9 cellular contexts compared by ENCODE assay signal in genomic region chr10:810351-810846, GRCh38.
DNase-seq lines count a peak whose midpoint lies in the region; ATAC-seq and TF ChIP-seq lines count a peak whose summit lies in the region.
"Had no signal": no experiment of that assay in that cellular context is flagged by ENCODE, and none has a peak within 500 bp of the region (broad histone marks: within the 10 kb centered on the region; RNA-seq: fewer than 3 reads in every experiment).

No MANE protein-coding gene starts in this region.

- no peak for TF ChIP-seq POLR2A in GM18505 (IDR thresholded peaks at IDR 0.05; ENCODE audit: borderline replicate concordance, extremely low read depth, insufficient read depth, insufficient read length)

- intact Hi-C loops in OCI-LY7 (cut with micrococcal nuclease; ENCODE audit: unreplicated experiment), result loop anchor here (1.0 kb wide), 1 partner anchor 299 kb away; no protein-coding TSS in a partner anchor

- DNase-seq in NCI-H2171 treated with DMSO at 0.1 percent for 48 hours (lab: John Stamatoyannopoulos, UW) (peak; percentile 26), NCI-H2171 (lab: John Stamatoyannopoulos, UW) (no peak), OCI-LY7 (ENCODE audit: low spot score) (peak; percentile 50), fibroblast of the aortic adventitia (ENCODE audit: low read depth) (peak; percentile 20), putamen (ENCODE audit: low spot score) (peak; percentile 15)

- no peaks in the 10 kb centered on the region for H4K20me1 ChIP-seq in OCI-LY7 (ENCODE audit: insufficient read depth, low read length)

- H2AFZ ChIP-seq in OCI-LY7 (ENCODE audit: low read length), result no peak overlapping the region

- no peaks in the 10 kb centered on the region for H3K9me2 ChIP-seq in OCI-LY7 (ENCODE audit: insufficient read depth, low read length)

- H3K4me3 ChIP-seq in OCI-LY7 (ENCODE audit: low read depth, low read length, poor library complexity, severe bottlenecking), result no peak overlapping the region
- H3K4me3 ChIP-seq in fibroblast of the aortic adventitia (ENCODE audit: low read depth, low read length), result no peak overlapping the region
- H3K4me3 ChIP-seq: BLaER1 had no signal

- TF ChIP-seq CTCF in OCI-LY7 (conservative IDR thresholded peaks at IDR 0.05; ENCODE audit: low read length) (peak; percentile 69), fibroblast of the aortic adventitia (IDR thresholded peaks at IDR 0.05; ENCODE audit: insufficient read depth, low read length) (peak; percentile 24)

- H3K9me3 ChIP-seq in OCI-LY7 (ENCODE audit: low read length), result no peaks in the 10 kb centered on the region
- H3K9me3 ChIP-seq: BLaER1 had no signal

- no peak overlapping the region for H3K27ac ChIP-seq in OCI-LY7 (ENCODE audit: low read depth, low read length, poor library complexity, severe bottlenecking)
- H3K27ac ChIP-seq: BLaER1 had no signal

- CTCF ChIA-PET in OCI-LY7 (lab: Charles Lee; ENCODE audit: unreplicated experiment), result interaction anchor here (0.6 to 1.2 kb wide), 4 partner anchors 16 to 556 kb away, joined by 3 to 9 read pairs (median 4); no protein-coding TSS in a partner anchor

- H3K4me1 ChIP-seq in OCI-LY7 (ENCODE audit: insufficient read depth, low read length, poor library complexity, severe bottlenecking), result no peaks in the 10 kb centered on the region

- ATAC-seq in GM21447 (IDR thresholded peaks at IDR 0.05; ENCODE audit: unreplicated experiment), result no peak
- no peak for ATAC-seq in GM19452 (IDR thresholded peaks at IDR 0.05; ENCODE audit: unreplicated experiment)
- no peak for ATAC-seq in GM18505 (IDR thresholded peaks at IDR 0.05; ENCODE audit: unreplicated experiment)

- POLR2A ChIA-PET in OCI-LY7 (lab: Charles Lee), result interaction anchor here (0.6 to 0.7 kb wide), 3 partner anchors 451 to 515 kb away, joined by 3 to 4 read pairs (median 3); no protein-coding TSS in a partner anchor

- H3K79me2 ChIP-seq in OCI-LY7 (ENCODE audit: insufficient read depth, low read depth, low read length), result no peaks in the 10 kb centered on the region

- peaks cover 92% of the 10 kb centered on the region for H3K36me3 ChIP-seq in OCI-LY7 (ENCODE audit: insufficient read depth, low read length)

- BruUV-seq in OCI-LY7 (replicated peaks; lab: Mats Ljungman, UMichigan), result no TSS peak

- no peak overlapping the region for H3K4me2 ChIP-seq in OCI-LY7 (ENCODE audit: low read length)
- H3K4me2 ChIP-seq: BLaER1 had no signal
